24 cellular contexts compared by ENCODE assay signal in genomic region chr15:68337826-68338225, GRCh38.
DNase-seq lines count a peak whose midpoint lies in the region; ATAC-seq and TF ChIP-seq lines count a peak whose summit lies in the region.
"Had no signal": no experiment of that assay in that cellular context is flagged by ENCODE, and none has a peak within 500 bp of the region (broad histone marks: within the 10 kb centered on the region; RNA-seq: fewer than 3 reads in every experiment).

No MANE protein-coding gene starts in this region.

- H3K4me1 Mint-ChIP-seq in MCF 10A (ENCODE audit: insufficient read depth, unreplicated experiment) (peaks cover 26% of the 10 kb centered on the region), nephron progenitor cell (peaks cover 54% of the 10 kb centered on the region)
- H3K4me1 Mint-ChIP-seq in activated CD4-positive, alpha-beta T cell treated with anti-CD3 and anti-CD28 coated beads for 36 hours: peaks cover 3% of the 10 kb centered on the region
- H3K4me1 Mint-ChIP-seq: B cell; memory B cell; stimulated activated effector memory CD8-positive, alpha-beta T cell treated with anti-CD3 and anti-CD28 coated beads, Interleukin-12 subunit alpha, Interleukin-12 subunit beta, amount 100 ng/mL, for 72 hours had no signal

- TF ChIP-seq CTCF in MCF 10A (IDR thresholded peaks at IDR 0.05; ENCODE audit: unreplicated experiment) (no peak), breast epithelium (IDR thresholded peaks at IDR 0.05) (no peak), ascending aorta (IDR thresholded peaks at IDR 0.05) (no peak), nephron progenitor cell (IDR thresholded peaks at IDR 0.05) (no peak), OCI-LY7 (conservative IDR thresholded peaks at IDR 0.05; ENCODE audit: low read length) (no peak), prostate gland (IDR thresholded peaks at IDR 0.05) (no peak)

- H4K20me1 ChIP-seq in OCI-LY7 (ENCODE audit: insufficient read depth, low read length): no peaks in the 10 kb centered on the region

- WGBS in prostate gland: 31% methylated on average over 6 of the region's 6 CpGs

- TF ChIP-seq POLR2A in breast epithelium (IDR thresholded peaks at IDR 0.05): no peak
- no peak for TF ChIP-seq POLR2A in prostate gland (IDR thresholded peaks at IDR 0.05)

- CTCF ChIA-PET in MCF 10A (lab: Yijun Ruan, JAX) (interaction anchor here (0.6 to 2.3 kb wide), 2 partner anchors 23 to 31 kb away, joined by 3 to 8 read pairs; no protein-coding TSS in a partner anchor), OCI-LY7 (lab: Charles Lee; ENCODE audit: unreplicated experiment) (no interaction called here)
- CTCF ChIA-PET in activated CD4-positive, alpha-beta T cell treated with anti-CD3 and anti-CD28 coated beads for 36 hours (lab: Charles Lee): interaction anchor here (1.0 kb wide), 1 partner anchor 14 kb away, joined by 3 read pairs; no protein-coding TSS in a partner anchor

- DNase-seq in MCF 10A (ENCODE audit: unreplicated experiment) (peak; percentile 91), breast epithelium (ENCODE audit: low spot score in 2 of 2) (no peak), ascending aorta (ENCODE audit: low spot score in 2 of 2) (peak; percentile 65 to 90), nephron progenitor cell (no peak), OCI-LY7 (ENCODE audit: low spot score) (no peak), prostate gland (ENCODE audit: low spot score) (no peak)
- no peak for DNase-seq in activated CD4-positive, alpha-beta T cell treated with anti-CD3 and anti-CD28 coated beads for 36 hours
- DNase-seq: 8988T; activated CD8-positive, alpha-beta memory T cell treated with anti-CD3 and anti-CD28 coated beads, Interleukin-2, amount 50 U/mL, for 4 hours; activated effector memory CD4-positive, alpha-beta T cell treated with Interleukin-2 at 50 U/mL for 16 hours; activated naive CD8-positive, alpha-beta T cell treated with anti-CD3 and anti-CD28 coated beads, Interleukin-2, amount 50 U/mL, for 24 hours; foreskin keratinocyte; HCEC 1CT; naive thymus-derived CD4-positive, alpha-beta T cell; NCI-H146; NCI-H2171 treated with DMSO at 0.1 percent for 48 hours; NCI-H69; WERI-Rb-1 had no signal

- H3K9me3 ChIP-seq in breast epithelium (no peaks in the 10 kb centered on the region), ascending aorta (no peaks in the 10 kb centered on the region), OCI-LY7 (ENCODE audit: low read length) (no peaks in the 10 kb centered on the region), prostate gland (no peaks in the 10 kb centered on the region)
- H3K9me3 ChIP-seq: SJSA1, tibial nerve had no signal

- H3K36me3 ChIP-seq in breast epithelium: no peaks in the 10 kb centered on the region
- H3K36me3 ChIP-seq in ascending aorta: peaks cover 5 to 31% of the 10 kb centered on the region in 2 donors
- H3K36me3 ChIP-seq in OCI-LY7 (ENCODE audit: insufficient read depth, low read length): no peaks in the 10 kb centered on the region
- H3K36me3 ChIP-seq in prostate gland: no peaks in the 10 kb centered on the region
- H3K36me3 ChIP-seq: SJSA1, tibial nerve, WERI-Rb-1 had no signal

- H3K27me3 Mint-ChIP-seq in MCF 10A (ENCODE audit: insufficient read depth, unreplicated experiment) (no peaks in the 10 kb centered on the region), nephron progenitor cell (ENCODE audit: low read depth, poor library complexity) (peaks cover 7% of the 10 kb centered on the region)
- no peaks in the 10 kb centered on the region for H3K27me3 Mint-ChIP-seq in activated CD4-positive, alpha-beta T cell treated with anti-CD3 and anti-CD28 coated beads for 36 hours

- no peak overlapping the region for H3K4me2 ChIP-seq in OCI-LY7 (ENCODE audit: low read length)

- no peak overlapping the region for H2AFZ ChIP-seq in OCI-LY7 (ENCODE audit: low read length)

- H3K79me2 ChIP-seq in OCI-LY7 (ENCODE audit: insufficient read depth, low read depth, low read length): no peaks in the 10 kb centered on the region

- BruUV-seq in MCF 10A (replicated peaks; lab: Mats Ljungman, UMichigan) (no TSS peak), OCI-LY7 (replicated peaks; lab: Mats Ljungman, UMichigan) (no TSS peak)

- peaks cover 4 to 21% of the 10 kb centered on the region in 2 donors for H3K4me1 ChIP-seq in breast epithelium
- peaks cover 48 to 80% of the 10 kb centered on the region in 2 donors for H3K4me1 ChIP-seq in ascending aorta
- no peaks in the 10 kb centered on the region for H3K4me1 ChIP-seq in OCI-LY7 (ENCODE audit: insufficient read depth, low read length, poor library complexity, severe bottlenecking)
- H3K4me1 ChIP-seq in prostate gland (replicated peaks): peaks cover 29% of the 10 kb centered on the region

- H3K4me3 Mint-ChIP-seq in MCF 10A (ENCODE audit: unreplicated experiment): no peak overlapping the region
- H3K4me3 Mint-ChIP-seq in nephron progenitor cell: no peak overlapping the region
- no peak overlapping the region for H3K4me3 Mint-ChIP-seq in activated CD4-positive, alpha-beta T cell treated with anti-CD3 and anti-CD28 coated beads for 36 hours
- H3K4me3 Mint-ChIP-seq: activated naive CD8-positive, alpha-beta T cell treated with anti-CD3 and anti-CD28 coated beads, Interleukin-2, amount 50 U/mL, for 24 hours; B cell; memory B cell; naive thymus-derived CD4-positive, alpha-beta T cell; stimulated activated effector memory CD8-positive, alpha-beta T cell treated with anti-CD3 and anti-CD28 coated beads, Interleukin-12 subunit alpha, Interleukin-12 subunit beta, amount 100 ng/mL, for 72 hours had no signal

- H3K27me3 ChIP-seq in breast epithelium (no peaks in the 10 kb centered on the region), ascending aorta (no peaks in the 10 kb centered on the region), prostate gland (replicated peaks; ENCODE audit: insufficient read depth) (no peaks in the 10 kb centered on the region)
- H3K27me3 ChIP-seq: SJSA1, tibial nerve had no signal

- POLR2A ChIA-PET in MCF 10A (lab: Yijun Ruan, JAX): interaction anchor here (1.1 to 1.3 kb wide), 2 partner anchors 14 to 36 kb away, joined by 4 read pairs; no protein-coding TSS in a partner anchor
- POLR2A ChIA-PET in activated CD4-positive, alpha-beta T cell treated with anti-CD3 and anti-CD28 coated beads for 36 hours (lab: Charles Lee): no interaction called here
- POLR2A ChIA-PET in OCI-LY7 (lab: Charles Lee): no interaction called here

- no peaks in the 10 kb centered on the region for H3K9me3 Mint-ChIP-seq in MCF 10A (ENCODE audit: unreplicated experiment)
- H3K9me3 Mint-ChIP-seq in nephron progenitor cell: no peaks in the 10 kb centered on the region
- no peaks in the 10 kb centered on the region for H3K9me3 Mint-ChIP-seq in activated CD4-positive, alpha-beta T cell treated with anti-CD3 and anti-CD28 coated beads for 36 hours (ENCODE audit: low read depth)
- H3K9me3 Mint-ChIP-seq: activated naive CD8-positive, alpha-beta T cell treated with anti-CD3 and anti-CD28 coated beads, Interleukin-2, amount 50 U/mL, for 24 hours; memory B cell; naive thymus-derived CD4-positive, alpha-beta T cell; stimulated activated effector memory CD8-positive, alpha-beta T cell treated with anti-CD3 and anti-CD28 coated beads, Interleukin-12 subunit alpha, Interleukin-12 subunit beta, amount 100 ng/mL, for 72 hours had no signal

- no peaks in the 10 kb centered on the region for H3K9me2 ChIP-seq in OCI-LY7 (ENCODE audit: insufficient read depth, low read length)

- H3K27ac ChIP-seq in breast epithelium: peak overlapping the region in 1 of 2 donors; percentile 36
- peak overlapping the region; percentile 96 to 98 for H3K27ac ChIP-seq in ascending aorta
- no peak overlapping the region for H3K27ac ChIP-seq in OCI-LY7 (ENCODE audit: low read depth, low read length, poor library complexity, severe bottlenecking)
- H3K27ac ChIP-seq in prostate gland: peak overlapping the region in 1 of 2 donors; percentile 25
- H3K27ac ChIP-seq: foreskin keratinocyte, SJSA1, WERI-Rb-1 had no signal

- H3K36me3 Mint-ChIP-seq in MCF 10A (ENCODE audit: insufficient read depth, unreplicated experiment) (peaks cover 1% of the 10 kb centered on the region), nephron progenitor cell (ENCODE audit: low read depth) (no peaks in the 10 kb centered on the region)
- no peaks in the 10 kb centered on the region for H3K36me3 Mint-ChIP-seq in activated CD4-positive, alpha-beta T cell treated with anti-CD3 and anti-CD28 coated beads for 36 hours (ENCODE audit: low read depth)
- H3K36me3 Mint-ChIP-seq: memory B cell; naive thymus-derived CD4-positive, alpha-beta T cell; stimulated activated effector memory CD8-positive, alpha-beta T cell treated with anti-CD3 and anti-CD28 coated beads, Interleukin-12 subunit alpha, Interleukin-12 subunit beta, amount 100 ng/mL, for 72 hours had no signal

- ATAC-seq in HG03108 (IDR thresholded peaks at IDR 0.05; ENCODE audit: unreplicated experiment): no peak
- ATAC-seq in activated CD4-positive, alpha-beta T cell treated with anti-CD3 and anti-CD28 coated beads for 36 hours: no peak
- ATAC-seq: activated naive CD8-positive, alpha-beta T cell treated with anti-CD3 and anti-CD28 coated beads, Interleukin-2, amount 50 U/mL, for 24 hours; foreskin keratinocyte; naive thymus-derived CD4-positive, alpha-beta T cell; stimulated activated effector memory CD8-positive, alpha-beta T cell treated with anti-CD3 and anti-CD28 coated beads, Interleukin-12 subunit alpha, Interleukin-12 subunit beta, amount 100 ng/mL, for 72 hours had no signal

- H3K4me3 ChIP-seq in breast epithelium (no peak overlapping the region), ascending aorta (no peak overlapping the region), OCI-LY7 (ENCODE audit: low read depth, low read length, poor library complexity, severe bottlenecking) (no peak overlapping the region), prostate gland (no peak overlapping the region)
- H3K4me3 ChIP-seq: SJSA1, tibial nerve had no signal

- intact Hi-C loops in MCF 10A (cut with micrococcal nuclease) (no loop called here), breast epithelium (cut with DNase I; ENCODE audit: low total_unique reads) (no loop called here), ascending aorta (cut with DNase I) (no loop called here), OCI-LY7 (cut with micrococcal nuclease; ENCODE audit: unreplicated experiment) (no loop called here), prostate gland (cut with DNase I) (no loop called here)
- intact Hi-C loops in activated CD4-positive, alpha-beta T cell treated with anti-CD3 and anti-CD28 coated beads for 36 hours (cut with DNase I, micrococcal nuclease): no loop called here

- H3K27ac Mint-ChIP-seq in MCF 10A (ENCODE audit: low read depth, unreplicated experiment) (no peak overlapping the region), nephron progenitor cell (peak overlapping the region; percentile 61)
- no peak overlapping the region for H3K27ac Mint-ChIP-seq in activated CD4-positive, alpha-beta T cell treated with anti-CD3 and anti-CD28 coated beads for 36 hours
- H3K27ac Mint-ChIP-seq: activated naive CD8-positive, alpha-beta T cell treated with anti-CD3 and anti-CD28 coated beads, Interleukin-2, amount 50 U/mL, for 24 hours; B cell; memory B cell; stimulated activated effector memory CD8-positive, alpha-beta T cell treated with anti-CD3 and anti-CD28 coated beads, Interleukin-12 subunit alpha, Interleukin-12 subunit beta, amount 100 ng/mL, for 72 hours had no signal

Comparison
In these comparisons a context has a peak if more than half of its experiments do, and no peak if none do; other contexts are left out.
1. DNase-seq: peak in MCF 10A (single experiment) and ascending aorta (2 of 2); none in breast epithelium (0 of 2), nephron progenitor cell (single experiment), activated CD4-positive, alpha-beta T cell treated with anti-CD3 and anti-CD28 coated beads for 36 hours (single experiment), OCI-LY7 (single experiment) and prostate gland (single experiment).